1 cellular context compared by ENCODE assay signal in the genomic region with DNA sequence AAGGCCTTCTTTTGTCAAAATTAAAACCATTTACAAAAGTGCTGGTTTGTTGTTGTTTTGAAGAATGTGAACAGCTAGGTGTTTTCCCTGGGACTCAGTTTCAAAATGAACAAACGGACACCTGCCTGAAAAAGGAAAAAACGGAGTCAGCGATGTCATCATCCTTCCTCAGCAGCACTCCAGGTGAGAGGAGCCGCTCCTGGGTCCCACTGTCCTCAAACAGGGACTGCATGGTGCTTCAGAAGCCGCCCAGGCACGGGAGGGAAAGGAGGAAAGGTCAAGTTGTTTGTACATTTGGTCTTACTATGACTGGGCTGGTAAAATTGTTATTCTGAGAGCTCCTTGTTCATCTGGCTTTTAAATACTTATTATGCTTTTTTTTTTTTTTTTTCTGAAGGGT.
TF ChIP-seq lines count a peak whose summit lies in the region.

No MANE protein-coding gene starts in this region.

TF ChIP-seq in GM12878, 131 proteins besides CTCF, POLR2A, EP300 and RAD21 (continued from another document):
- TF ChIP-seq, protein P1, sequence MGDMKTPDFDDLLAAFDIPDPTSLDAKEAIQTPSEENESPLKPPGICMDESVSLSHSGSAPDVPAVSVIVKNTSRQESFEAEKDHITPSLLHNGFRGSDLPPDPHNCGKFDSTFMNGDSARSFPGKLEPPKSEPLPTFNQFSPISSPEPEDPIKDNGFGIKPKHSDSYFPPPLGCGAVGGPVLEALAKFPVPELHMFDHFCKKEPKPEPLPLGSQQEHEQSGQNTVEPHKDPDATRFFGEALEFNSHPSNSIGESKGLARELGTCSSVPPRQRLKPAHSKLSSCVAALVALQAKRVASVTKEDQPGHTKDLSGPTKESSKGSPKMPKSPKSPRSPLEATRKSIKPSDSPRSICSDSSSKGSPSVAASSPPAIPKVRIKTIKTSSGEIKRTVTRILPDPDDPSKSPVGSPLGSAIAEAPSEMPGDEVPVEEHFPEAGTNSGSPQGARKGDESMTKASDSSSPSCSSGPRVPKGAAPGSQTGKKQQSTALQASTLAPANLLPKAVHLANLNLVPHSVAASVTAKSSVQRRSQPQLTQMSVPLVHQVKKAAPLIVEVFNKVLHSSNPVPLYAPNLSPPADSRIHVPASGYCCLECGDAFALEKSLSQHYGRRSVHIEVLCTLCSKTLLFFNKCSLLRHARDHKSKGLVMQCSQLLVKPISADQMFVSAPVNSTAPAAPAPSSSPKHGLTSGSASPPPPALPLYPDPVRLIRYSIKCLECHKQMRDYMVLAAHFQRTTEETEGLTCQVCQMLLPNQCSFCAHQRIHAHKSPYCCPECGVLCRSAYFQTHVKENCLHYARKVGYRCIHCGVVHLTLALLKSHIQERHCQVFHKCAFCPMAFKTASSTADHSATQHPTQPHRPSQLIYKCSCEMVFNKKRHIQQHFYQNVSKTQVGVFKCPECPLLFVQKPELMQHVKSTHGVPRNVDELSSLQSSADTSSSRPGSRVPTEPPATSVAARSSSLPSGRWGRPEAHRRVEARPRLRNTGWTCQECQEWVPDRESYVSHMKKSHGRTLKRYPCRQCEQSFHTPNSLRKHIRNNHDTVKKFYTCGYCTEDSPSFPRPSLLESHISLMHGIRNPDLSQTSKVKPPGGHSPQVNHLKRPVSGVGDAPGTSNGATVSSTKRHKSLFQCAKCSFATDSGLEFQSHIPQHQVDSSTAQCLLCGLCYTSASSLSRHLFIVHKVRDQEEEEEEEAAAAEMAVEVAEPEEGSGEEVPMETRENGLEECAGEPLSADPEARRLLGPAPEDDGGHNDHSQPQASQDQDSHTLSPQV (IDR thresholded peaks at IDR 0.05), result no peak
- TF ChIP-seq STAT1 (conservative IDR thresholded peaks at IDR 0.05) (no peak), ATF2 (IDR thresholded peaks at IDR 0.05; ENCODE audit: low read length) (peak; percentile 57; the same call in 1 of the 2 replicates), SUZ12 (IDR thresholded peaks at IDR 0.05; ENCODE audit: unreplicated experiment) (no peak), NR2F1 (conservative IDR thresholded peaks at IDR 0.05) (peak; percentile 57; the same call in 1 of the 2 replicates), LARP7 (IDR thresholded peaks at IDR 0.05) (no peak), JUNB (IDR thresholded peaks at IDR 0.05) (peak; percentile 76), E2F8 (IDR thresholded peaks at IDR 0.05; ENCODE audit: low read depth, partially characterized antibody) (no peak), BHLHE40 (IDR thresholded peaks at IDR 0.05; ENCODE audit: borderline replicate concordance in 1 of 2, low read depth in 2 of 2, low read length in 1 of 2) (peak in 1 of 2 experiments; percentile 52; a peak in 2 of 4 replicates), WRNIP1 (IDR thresholded peaks at IDR 0.05; ENCODE audit: borderline replicate concordance, low read depth, low read length) (no peak), ZBTB11 (CRISPR knock-in tag; IDR thresholded peaks at IDR 0.05) (no peak), EZH2 (IDR thresholded peaks at IDR 0.05; ENCODE audit: borderline replicate concordance, control insufficient read depth, low read depth, low read length) (no peak), ZBTB4 (CRISPR knock-in tag; IDR thresholded peaks at IDR 0.05) (no peak), SRF (IDR thresholded peaks at IDR 0.05; ENCODE audit: low read depth in 2 of 2, low read length in 2 of 2) (0 out of 4 replicates have a peak, but pooled peaks of 1 of the 2 experiments have one; percentile 6), FOXK2 (IDR thresholded peaks at IDR 0.05) (no peak)
- TF ChIP-seq, protein P2, sequence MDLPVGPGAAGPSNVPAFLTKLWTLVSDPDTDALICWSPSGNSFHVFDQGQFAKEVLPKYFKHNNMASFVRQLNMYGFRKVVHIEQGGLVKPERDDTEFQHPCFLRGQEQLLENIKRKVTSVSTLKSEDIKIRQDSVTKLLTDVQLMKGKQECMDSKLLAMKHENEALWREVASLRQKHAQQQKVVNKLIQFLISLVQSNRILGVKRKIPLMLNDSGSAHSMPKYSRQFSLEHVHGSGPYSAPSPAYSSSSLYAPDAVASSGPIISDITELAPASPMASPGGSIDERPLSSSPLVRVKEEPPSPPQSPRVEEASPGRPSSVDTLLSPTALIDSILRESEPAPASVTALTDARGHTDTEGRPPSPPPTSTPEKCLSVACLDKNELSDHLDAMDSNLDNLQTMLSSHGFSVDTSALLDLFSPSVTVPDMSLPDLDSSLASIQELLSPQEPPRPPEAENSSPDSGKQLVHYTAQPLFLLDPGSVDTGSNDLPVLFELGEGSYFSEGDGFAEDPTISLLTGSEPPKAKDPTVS (IDR thresholded peaks at IDR 0.05; ENCODE audit: low read depth, low read length), result no peak
- TF ChIP-seq, protein P3, sequence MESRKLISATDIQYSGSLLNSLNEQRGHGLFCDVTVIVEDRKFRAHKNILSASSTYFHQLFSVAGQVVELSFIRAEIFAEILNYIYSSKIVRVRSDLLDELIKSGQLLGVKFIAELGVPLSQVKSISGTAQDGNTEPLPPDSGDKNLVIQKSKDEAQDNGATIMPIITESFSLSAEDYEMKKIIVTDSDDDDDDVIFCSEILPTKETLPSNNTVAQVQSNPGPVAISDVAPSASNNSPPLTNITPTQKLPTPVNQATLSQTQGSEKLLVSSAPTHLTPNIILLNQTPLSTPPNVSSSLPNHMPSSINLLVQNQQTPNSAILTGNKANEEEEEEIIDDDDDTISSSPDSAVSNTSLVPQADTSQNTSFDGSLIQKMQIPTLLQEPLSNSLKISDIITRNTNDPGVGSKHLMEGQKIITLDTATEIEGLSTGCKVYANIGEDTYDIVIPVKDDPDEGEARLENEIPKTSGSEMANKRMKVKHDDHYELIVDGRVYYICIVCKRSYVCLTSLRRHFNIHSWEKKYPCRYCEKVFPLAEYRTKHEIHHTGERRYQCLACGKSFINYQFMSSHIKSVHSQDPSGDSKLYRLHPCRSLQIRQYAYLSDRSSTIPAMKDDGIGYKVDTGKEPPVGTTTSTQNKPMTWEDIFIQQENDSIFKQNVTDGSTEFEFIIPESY (IDR thresholded peaks at IDR 0.05), result no peak
